ENCODE assay signal across 9 cellular contexts in genomic region chr1:147890177-147890790, GRCh38. TPM values are rescaled to one million over a fixed set of nuclear protein-coding genes. Genes with fewer than 3 reads are reported as not detected.
DNase-seq lines count a peak whose midpoint lies in the region; ATAC-seq and TF ChIP-seq lines count a peak whose summit lies in the region.
"Had no signal": no experiment of that assay in that cellular context is flagged by ENCODE, and none has a peak within 500 bp of the region (broad histone marks: within the 10 kb centered on the region; RNA-seq: fewer than 3 reads in every experiment).

No MANE protein-coding gene starts in this region.

- H3K27ac ChIP-seq in DOHH2 (ENCODE audit: low read depth, low read length) (no peak overlapping the region), substantia nigra (ENCODE audit: low read depth, low read length, poor library complexity, severe bottlenecking) (no peak overlapping the region)

- POLR2A ChIA-PET in naive thymus-derived CD8-positive, alpha-beta T cell (lab: Charles Lee), result no interaction called here

- no peak overlapping the region for H3K4me3 Mint-ChIP-seq in naive thymus-derived CD8-positive, alpha-beta T cell
- H3K4me3 Mint-ChIP-seq: activated naive CD8-positive, alpha-beta T cell had no signal

- DNase-seq in NCI-H82 treated with DMSO at 0.1 percent for 48 hours (lab: John Stamatoyannopoulos, UW; ENCODE audit: unreplicated experiment) (peak; percentile 47), epithelial cell of proximal tubule (ENCODE audit: low read depth) (peak; percentile 16), substantia nigra (lab: John Stamatoyannopoulos, UW) (peak in 27 of 49 donors; percentile 3 to 37 (median 17))
- peak; percentile 9 to 31 for DNase-seq in activated CD8-positive, alpha-beta memory T cell treated with anti-CD3 and anti-CD28 coated beads for 1 hour (ENCODE audit: extremely low read depth in 1 of 2, low read depth in 1 of 2)
- peak; percentile 14 to 71 (median 45) for DNase-seq in naive thymus-derived CD8-positive, alpha-beta T cell

- H3K9me3 Mint-ChIP-seq in naive thymus-derived CD8-positive, alpha-beta T cell, result no peaks in the 10 kb centered on the region

- H3K4me1 ChIP-seq in DOHH2 (ENCODE audit: control insufficient read depth, low read length), result no peaks in the 10 kb centered on the region

- H3K9me2 ChIP-seq in DOHH2 (replicated peaks; ENCODE audit: control insufficient read depth, low read length), result no peaks in the 10 kb centered on the region

- ATAC-seq in HG02759 (IDR thresholded peaks at IDR 0.05; ENCODE audit: unreplicated experiment) (peak; percentile 75), GM21576 (IDR thresholded peaks at IDR 0.05; ENCODE audit: unreplicated experiment) (no peak)
- peak; percentile 79 to 81 for ATAC-seq in naive thymus-derived CD8-positive, alpha-beta T cell

- H3K9me3 ChIP-seq in DOHH2 (ENCODE audit: control insufficient read depth, insufficient read depth, low read length), result no peaks in the 10 kb centered on the region

- H3K4me2 ChIP-seq in DOHH2 (ENCODE audit: low read length), result no peak overlapping the region

- TF ChIP-seq CTCF in DOHH2 (IDR thresholded peaks at IDR 0.05; ENCODE audit: low read depth, low read length, poor library complexity, severe bottlenecking) (peak; percentile 68), epithelial cell of proximal tubule (conservative IDR thresholded peaks at IDR 0.05; ENCODE audit: low read depth, low read length) (peak; percentile 87)

- H3K36me3 Mint-ChIP-seq in naive thymus-derived CD8-positive, alpha-beta T cell, result no peaks in the 10 kb centered on the region
- H3K36me3 Mint-ChIP-seq: activated naive CD8-positive, alpha-beta T cell had no signal

- H3K79me2 ChIP-seq in DOHH2 (ENCODE audit: control insufficient read depth, low read length), result no peaks in the 10 kb centered on the region

- no peaks in the 10 kb centered on the region for H3K27me3 ChIP-seq in DOHH2 (ENCODE audit: control insufficient read depth, low read length)

- no peaks in the 10 kb centered on the region for H4K20me1 ChIP-seq in DOHH2 (ENCODE audit: control insufficient read depth, insufficient read depth, low read depth, low read length)

- peaks cover 0 to 5% (median 3%) of the 10 kb centered on the region in 4 donors for H3K4me1 Mint-ChIP-seq in naive thymus-derived CD8-positive, alpha-beta T cell

- H3K27ac Mint-ChIP-seq in naive thymus-derived CD8-positive, alpha-beta T cell, result no peak overlapping the region
- H3K27ac Mint-ChIP-seq: activated naive CD8-positive, alpha-beta T cell had no signal

- H3F3A ChIP-seq in DOHH2 (ENCODE audit: control insufficient read depth, insufficient read depth), result no peaks in the 10 kb centered on the region

- H3K4me3 ChIP-seq in DOHH2 (ENCODE audit: low read length), result no peak overlapping the region
- H3K4me3 ChIP-seq in epithelial cell of proximal tubule (ENCODE audit: low read depth, low read length), result no peak overlapping the region

- no peaks in the 10 kb centered on the region for H3K36me3 ChIP-seq in DOHH2 (ENCODE audit: control insufficient read depth, low read length)

- H3K27me3 Mint-ChIP-seq in naive thymus-derived CD8-positive, alpha-beta T cell, result peaks cover 0 to 3% (median 3%) of the 10 kb centered on the region in 5 donors

RNA-seq across cellular contexts. Expression of gene GJA8, which starts 12.3 kb away (rescaled TPM):
- not detected in 2 replicates for total RNA-seq in epithelial cell of proximal tubule
- total RNA-seq in naive thymus-derived CD8-positive, alpha-beta T cell, result not detected
- polyA plus RNA-seq in naive thymus-derived CD8-positive, alpha-beta T cell, result not detected

RNA-seq across cellular contexts. Expression of gene GPR89B, which starts 37.9 kb away (rescaled TPM):
- 9.1 and 10.6 TPM in 2 replicates for total RNA-seq in epithelial cell of proximal tubule
- total RNA-seq in naive thymus-derived CD8-positive, alpha-beta T cell, result 10 to 100 TPM; 36.5 to 36.6 TPM
- 10 to 100 TPM; 10.2 to 18.2 (median 12.6) TPM for polyA plus RNA-seq in naive thymus-derived CD8-positive, alpha-beta T cell
